1 cellular context compared by ENCODE assay signal in genomic region chr18:35581555-35582309, GRCh38.
TF ChIP-seq lines count a peak whose summit lies in the region.

Gene GALNT1 (plus strand): TSS chr18:35581740. CDS start chr18:35654663, 72,923 bp downstream.

TF ChIP-seq in K562, 482 proteins besides CTCF, POLR2A, EP300 and RAD21 (continued from another document and continues in another):
- TF ChIP-seq ZBTB40 (IDR thresholded peaks at IDR 0.05) (peak; percentile 46; the same call in 1 of the 2 replicates), ZBTB40 (CRISPR knock-in tag; IDR thresholded peaks at IDR 0.05) (no peak), LEF1 (IDR thresholded peaks at IDR 0.05) (no peak), ZNF395 (CRISPR knock-in tag; IDR thresholded peaks at IDR 0.05) (no peak), DACH1 (IDR thresholded peaks at IDR 0.05; ENCODE audit: partially characterized antibody) (no peak), ZBTB34 (CRISPR knock-in tag; IDR thresholded peaks at IDR 0.05) (no peak), FOXA1 (IDR thresholded peaks at IDR 0.05; ENCODE audit: borderline replicate concordance) (no peak), NKRF (IDR thresholded peaks at IDR 0.05; ENCODE audit: borderline replicate concordance) (no peak), POLR2G (IDR thresholded peaks at IDR 0.05; ENCODE audit: low read depth, low read length) (peak; percentile 60; the same call in 1 of the 2 replicates), KAT8 (IDR thresholded peaks at IDR 0.05; ENCODE audit: low read depth) (no peak), CTBP1 (IDR thresholded peaks at IDR 0.05; ENCODE audit: borderline replicate concordance) (0 out of 2 replicates have a peak, but pooled peaks have one; percentile 19), ZNF212 (CRISPR knock-in tag; IDR thresholded peaks at IDR 0.05) (no peak), ZNF586 (CRISPR knock-in tag; conservative IDR thresholded peaks at IDR 0.05) (no peak), JUNB (CRISPR knock-in tag; conservative IDR thresholded peaks at IDR 0.05) (no peak), ZNF551 (CRISPR knock-in tag; IDR thresholded peaks at IDR 0.05) (no peak), ZNF232 (CRISPR knock-in tag; IDR thresholded peaks at IDR 0.05) (no peak), HNRNPK (IDR thresholded peaks at IDR 0.05; ENCODE audit: low read depth, low read length, poor library complexity, severe bottlenecking) (no peak), ARID1B (IDR thresholded peaks at IDR 0.05) (no peak), NFIC (IDR thresholded peaks at IDR 0.05) (no peak), UBTF (IDR thresholded peaks at IDR 0.05; ENCODE audit: borderline replicate concordance in 1 of 2, low read depth in 2 of 2, low read length in 2 of 2) (0 out of 4 replicates have a peak, but pooled peaks of 1 of the 2 experiments have one; percentile 65), HDAC3 (IDR thresholded peaks at IDR 0.05; ENCODE audit: borderline replicate concordance, partially characterized antibody) (no peak), SP2 (IDR thresholded peaks at IDR 0.05; ENCODE audit: extremely low read depth, low read depth, low read length, poor library complexity, severe bottlenecking) (no peak), MED1 (CRISPR knock-in tag; IDR thresholded peaks at IDR 0.05; ENCODE audit: borderline replicate concordance) (no peak), ZNF12 (CRISPR knock-in tag; IDR thresholded peaks at IDR 0.05) (no peak), KLF13 (tag; IDR thresholded peaks at IDR 0.05; ENCODE audit: borderline replicate concordance, low read depth) (no peak), PRMT5 (CRISPR knock-in tag; IDR thresholded peaks at IDR 0.05) (no peak), PHF8 (IDR thresholded peaks at IDR 0.05; ENCODE audit: borderline replicate concordance, low read length) (peak; percentile 13; the same call in 1 of the 2 replicates), NR0B1 (IDR thresholded peaks at IDR 0.05; ENCODE audit: partially characterized antibody) (no peak), TCF7 (IDR thresholded peaks at IDR 0.05; ENCODE audit: borderline replicate concordance) (no peak), ZNF696 (CRISPR knock-in tag; conservative IDR thresholded peaks at IDR 0.05) (no peak), ADNP (tag; IDR thresholded peaks at IDR 0.05) (no peak), CXXC5 (CRISPR knock-in tag; IDR thresholded peaks at IDR 0.05) (peak; percentile 37; the same call in 1 of the 2 replicates), CBX2 (IDR thresholded peaks at IDR 0.05; ENCODE audit: insufficient read depth, low read length, poor library complexity, severe bottlenecking) (no peak), IRF9 (tag; IDR thresholded peaks at IDR 0.05) (no peak), BRD4 (IDR thresholded peaks at IDR 0.05) (no peak), NCOA6 (IDR thresholded peaks at IDR 0.05) (no peak), CHD4 (IDR thresholded peaks at IDR 0.05; ENCODE audit: insufficient read depth, insufficient replicate concordance, low read depth, low read length, poor library complexity, severe bottlenecking) (peak; percentile 63), CCNT2 (IDR thresholded peaks at IDR 0.05; ENCODE audit: borderline replicate concordance, extremely low read depth, insufficient read length, low read depth, low read length) (peak; percentile 5), HNRNPUL1 (IDR thresholded peaks at IDR 0.05; ENCODE audit: low read length) (no peak), ZBTB11 (CRISPR knock-in tag; IDR thresholded peaks at IDR 0.05) (0 out of 6 replicates have a peak, but pooled peaks of 1 of the 3 experiments have one; percentile 27)
